Comparison of ENCODE assay signal across 1 cellular context in the genomic region with DNA sequence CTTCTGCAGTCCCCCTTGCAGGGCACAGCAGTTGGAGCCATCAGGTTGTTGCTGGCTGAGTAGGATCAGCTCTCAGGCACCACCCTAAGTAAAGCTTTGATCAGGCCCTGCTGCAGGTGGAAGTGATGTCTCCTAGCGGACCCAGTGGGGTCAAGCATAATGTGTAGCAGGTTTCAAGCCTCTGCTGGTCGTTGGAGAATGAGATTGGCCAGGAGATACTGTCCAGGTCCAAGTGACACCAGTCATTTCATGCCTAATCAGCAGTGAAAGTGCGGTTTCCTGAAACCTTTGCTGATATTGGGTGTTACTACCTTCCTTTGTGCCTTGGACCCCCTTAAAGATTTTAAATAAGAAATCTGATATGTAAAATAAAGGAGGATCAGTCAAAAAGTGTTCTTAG.
TF ChIP-seq lines count a peak whose summit lies in the region.

No MANE protein-coding gene starts in this region.

TF ChIP-seq in WTC11, 78 proteins besides CTCF, POLR2A, EP300 and RAD21 (continued from another document):
- no peak for TF ChIP-seq ZNF532 (CRISPR knock-in tag; IDR thresholded peaks at IDR 0.05; ENCODE audit: borderline replicate concordance)
- TF ChIP-seq TCF7 (CRISPR knock-in tag; IDR thresholded peaks at IDR 0.05; ENCODE audit: low read depth): no peak
- no peak for TF ChIP-seq JUN (CRISPR knock-in tag; IDR thresholded peaks at IDR 0.05)
- no peak for TF ChIP-seq ZNF121 (CRISPR knock-in tag; IDR thresholded peaks at IDR 0.05)
